In the genomic region with DNA sequence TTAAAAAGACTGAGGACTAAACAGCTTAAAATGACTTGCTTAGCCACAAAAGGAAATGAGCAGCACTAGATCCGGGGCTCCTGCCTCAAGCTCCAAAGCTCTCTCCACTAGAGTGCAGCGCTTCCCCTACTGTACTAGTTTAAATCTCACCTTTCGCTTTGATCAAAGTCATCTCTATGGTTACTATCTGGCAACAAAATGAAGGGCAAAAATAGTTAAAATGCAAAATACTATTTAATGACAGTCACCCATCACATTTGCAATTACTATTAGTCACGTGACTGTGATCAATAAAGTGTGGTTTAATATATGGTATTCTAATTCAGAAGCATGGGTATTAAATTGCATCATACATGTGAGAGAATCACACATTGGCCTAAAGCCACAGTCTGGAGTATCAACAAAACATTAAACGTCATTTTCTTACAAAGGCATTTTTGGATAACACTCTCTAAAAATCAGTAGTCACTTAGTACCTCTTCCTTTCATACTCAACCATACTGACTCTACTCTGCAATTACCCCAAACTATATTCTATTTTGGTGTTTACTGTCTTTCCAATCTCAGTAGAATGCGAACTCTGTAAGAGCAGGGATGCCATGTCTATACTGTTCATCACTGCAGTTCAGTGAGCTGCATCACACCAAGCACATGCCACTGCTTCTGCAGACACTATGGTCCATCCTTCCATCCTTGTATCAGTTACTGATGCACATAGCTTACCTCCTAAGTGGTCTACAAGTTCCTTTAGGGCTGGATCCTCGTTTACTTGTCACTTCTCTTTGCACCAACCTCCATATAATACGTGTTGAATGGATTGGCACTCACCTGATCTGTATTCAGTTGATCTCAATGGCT, we compare ENCODE assay signal across 1 cellular context.
TF ChIP-seq lines count a peak whose summit lies in the region.

No MANE protein-coding gene starts in this region.

TF ChIP-seq in HepG2, 621 proteins besides CTCF, POLR2A, EP300 and RAD21 (continued from another document):
- TF ChIP-seq, protein P1, sequence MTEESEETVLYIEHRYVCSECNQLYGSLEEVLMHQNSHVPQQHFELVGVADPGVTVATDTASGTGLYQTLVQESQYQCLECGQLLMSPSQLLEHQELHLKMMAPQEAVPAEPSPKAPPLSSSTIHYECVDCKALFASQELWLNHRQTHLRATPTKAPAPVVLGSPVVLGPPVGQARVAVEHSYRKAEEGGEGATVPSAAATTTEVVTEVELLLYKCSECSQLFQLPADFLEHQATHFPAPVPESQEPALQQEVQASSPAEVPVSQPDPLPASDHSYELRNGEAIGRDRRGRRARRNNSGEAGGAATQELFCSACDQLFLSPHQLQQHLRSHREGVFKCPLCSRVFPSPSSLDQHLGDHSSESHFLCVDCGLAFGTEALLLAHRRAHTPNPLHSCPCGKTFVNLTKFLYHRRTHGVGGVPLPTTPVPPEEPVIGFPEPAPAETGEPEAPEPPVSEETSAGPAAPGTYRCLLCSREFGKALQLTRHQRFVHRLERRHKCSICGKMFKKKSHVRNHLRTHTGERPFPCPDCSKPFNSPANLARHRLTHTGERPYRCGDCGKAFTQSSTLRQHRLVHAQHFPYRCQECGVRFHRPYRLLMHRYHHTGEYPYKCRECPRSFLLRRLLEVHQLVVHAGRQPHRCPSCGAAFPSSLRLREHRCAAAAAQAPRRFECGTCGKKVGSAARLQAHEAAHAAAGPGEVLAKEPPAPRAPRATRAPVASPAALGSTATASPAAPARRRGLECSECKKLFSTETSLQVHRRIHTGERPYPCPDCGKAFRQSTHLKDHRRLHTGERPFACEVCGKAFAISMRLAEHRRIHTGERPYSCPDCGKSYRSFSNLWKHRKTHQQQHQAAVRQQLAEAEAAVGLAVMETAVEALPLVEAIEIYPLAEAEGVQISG (CRISPR knock-in tag; IDR thresholded peaks at IDR 0.05) = peak; percentile 88
- no peak for TF ChIP-seq RFXANK (CRISPR knock-in tag; IDR thresholded peaks at IDR 0.05)
- TF ChIP-seq ZNF652 (CRISPR knock-in tag; IDR thresholded peaks at IDR 0.05; ENCODE audit: borderline replicate concordance, low read depth) = no peak
- peak; percentile 49 for TF ChIP-seq CEBPG (CRISPR knock-in tag; IDR thresholded peaks at IDR 0.05)
